33 cellular contexts compared by ENCODE assay signal in genomic region chr13:54034047-54034446, GRCh38.
"Had no signal": no experiment of that assay in that cellular context is flagged by ENCODE, and none has a peak within 500 bp of the region (broad histone marks: within the 10 kb centered on the region; RNA-seq: fewer than 3 reads in every experiment).

No MANE protein-coding gene starts in this region.

- H3K4me3 ChIP-seq: adrenal gland, body of pancreas, breast epithelium had no signal

- ATAC-seq: activated CD8-positive, alpha-beta T cell treated with anti-CD3 and anti-CD28 coated beads for 36 hours; activated naive CD4-positive, alpha-beta T cell treated with anti-CD3 and anti-CD28 coated beads, Interleukin-2, amount 50 U/mL, for 72 hours; activated T-cell treated with anti-CD3 and anti-CD28 coated beads, Interleukin-2, amount 50 U/mL, for 4 hours; activated T-cell treated with anti-CD3 and anti-CD28 coated beads, Interleukin-2, amount 50 U/mL, for 72 hours; activated T-helper 17 cell treated with anti-CD3 and anti-CD28 coated beads, Interleukin-2, amount 50 U/mL, for 72 hours; body of pancreas had no signal

- H3K9me3 ChIP-seq: adrenal gland, body of pancreas had no signal

- H3K27ac ChIP-seq: adrenal gland, body of pancreas, brain microvascular endothelial cell, breast epithelium, VCaP had no signal

- H3K36me3 ChIP-seq: adrenal gland, brain microvascular endothelial cell, breast epithelium had no signal

- FAIRE-seq: astrocyte, TTC549 had no signal

- DNase-seq: activated B cell treated with CpG ODN at 0.5 μM for 24 hours; activated CD4-positive, alpha-beta memory T cell treated with anti-CD3 and anti-CD28 coated beads for 36 hours; activated CD4-positive, alpha-beta T cell treated with anti-CD3 and anti-CD28 coated beads for 4 hours; activated CD4-positive, alpha-beta T cell treated with anti-CD3 and anti-CD28 coated beads, Interleukin-2, amount 10 ng/mL, durations not matched to agents 24 days and 14 days; activated CD4-positive, alpha-beta T cell treated with anti-CD3 and anti-CD28 coated beads, Interleukin-2, amount 50 U/mL, for 1 hour; activated CD4-positive, alpha-beta T cell treated with anti-CD3 and anti-CD28 coated beads, Interleukin-2, amount 50 U/mL, for 4 hours; activated CD4-positive, CD25-positive, alpha-beta regulatory T cell treated with anti-CD3 and anti-CD28 coated beads, Interleukin-2, amount 50 U/mL, for 72 hours; activated CD8-positive, alpha-beta memory T cell treated with anti-CD3 and anti-CD28 coated beads, Interleukin-2, amount 50 U/mL, for 4 hours; activated CD8-positive, alpha-beta T cell treated with anti-CD3 and anti-CD28 coated beads for 36 hours; activated effector memory CD4-positive, alpha-beta T cell treated with anti-CD3 and anti-CD28 coated beads, Interleukin-2, amount 50 U/mL, for 16 hours; activated gamma-delta T cell treated with Interleukin-2 at 50 U/mL for 16 hours; activated naive CD4-positive, alpha-beta T cell; activated naive CD4-positive, alpha-beta T cell treated with anti-CD3 and anti-CD28 coated beads for 36 hours; activated naive CD4-positive, alpha-beta T cell treated with anti-CD3 and anti-CD28 coated beads, Interleukin-2, amount 50 U/mL, for 16 hours; activated naive CD8-positive, alpha-beta T cell treated with anti-CD3 and anti-CD28 coated beads for 36 hours; activated T-cell treated with anti-CD3 and anti-CD28 coated beads for 4 hours; activated T-cell treated with anti-CD3 and anti-CD28 coated beads, Interleukin-2, amount 50 U/mL, for 1 hour; activated T-cell treated with anti-CD3 and anti-CD28 coated beads, Interleukin-2, amount 50 U/mL, for 4 hours; activated T-cell treated with anti-CD3 and anti-CD28 coated beads, Interleukin-2, amount 50 U/mL, for 72 hours; adrenal gland; amniotic stem cell; aorta; body of pancreas; brain microvascular endothelial cell; central memory CD4-positive, alpha-beta T cell; T-helper 2 cell; T-helper 9 cell had no signal

- H3K4me1 ChIP-seq: adrenal gland, body of pancreas, breast epithelium had no signal

- H3K27me3 ChIP-seq: adrenal gland, body of pancreas, brain microvascular endothelial cell, breast epithelium had no signal
